Comparison of ENCODE assay signal across 15 cellular contexts in genomic region chr5:81202652-81203051, GRCh38. TPM values are rescaled to one million over a fixed set of nuclear protein-coding genes. Genes with fewer than 3 reads are reported as not detected.
"Had no signal": no experiment of that assay in that cellular context is flagged by ENCODE, and none has a peak within 500 bp of the region (broad histone marks: within the 10 kb centered on the region; RNA-seq: fewer than 3 reads in every experiment).

No MANE protein-coding gene starts in this region.

- H3K27ac Mint-ChIP-seq: activated CD4-positive, alpha-beta memory T cell treated with anti-CD3 and anti-CD28 coated beads for 36 hours; natural killer cell treated with Interleukin-12 subunit alpha and Interleukin-12 subunit beta and Interleukin-15 and Interleukin-18, amount 100 ng/mL, for 72 hours; stimulated activated naive CD8-positive, alpha-beta T cell treated with anti-CD3 and anti-CD28 coated beads, Interleukin-15, Interleukin-2, amounts not matched to agents 100 ng/mL and 50 ng/mL, for 24 hours had no signal

- H3K27ac ChIP-seq: epithelial cell of prostate, prostate gland, thoracic aorta had no signal

- H3K27me3 Mint-ChIP-seq: activated CD4-positive, alpha-beta memory T cell treated with anti-CD3 and anti-CD28 coated beads for 36 hours; stimulated activated naive CD8-positive, alpha-beta T cell treated with anti-CD3 and anti-CD28 coated beads, Interleukin-15, Interleukin-2, amounts not matched to agents 100 ng/mL and 50 ng/mL, for 24 hours had no signal

- H3K4me3 ChIP-seq: mucosa of descending colon, prostate gland, thoracic aorta had no signal

- H3K4me3 Mint-ChIP-seq: activated CD4-positive, alpha-beta memory T cell treated with anti-CD3 and anti-CD28 coated beads for 36 hours; natural killer cell treated with Interleukin-12 subunit alpha and Interleukin-12 subunit beta and Interleukin-15 and Interleukin-18, amount 100 ng/mL, for 72 hours; stimulated activated naive CD8-positive, alpha-beta T cell treated with anti-CD3 and anti-CD28 coated beads, Interleukin-15, Interleukin-2, amounts not matched to agents 100 ng/mL and 50 ng/mL, for 24 hours had no signal

- H3K4me1 ChIP-seq: prostate gland had no signal

- DNase-seq: activated CD4-positive, alpha-beta memory T cell treated with anti-CD3 and anti-CD28 coated beads for 36 hours; activated CD4-positive, alpha-beta T cell treated with anti-CD3 and anti-CD28 coated beads for 1 hour; central memory CD4-positive, alpha-beta T cell; cortex of kidney; effector memory CD4-positive, alpha-beta T cell; glutamatergic neuron; mucosa of descending colon; nucleus accumbens; stimulated activated CD4-positive, alpha-beta T cell treated with anti-CD3 and anti-CD28 coated beads, Interleukin-2, amount 100 ng/mL, for 48 hours; T1000 had no signal

- H3K9me3 Mint-ChIP-seq: activated CD4-positive, alpha-beta memory T cell treated with anti-CD3 and anti-CD28 coated beads for 36 hours; natural killer cell treated with Interleukin-12 subunit alpha and Interleukin-12 subunit beta and Interleukin-15 and Interleukin-18, amount 100 ng/mL, for 72 hours; stimulated activated naive CD8-positive, alpha-beta T cell treated with anti-CD3 and anti-CD28 coated beads, Interleukin-15, Interleukin-2, amounts not matched to agents 100 ng/mL and 50 ng/mL, for 24 hours had no signal

- H3K9me3 ChIP-seq: mucosa of descending colon, prostate gland, thoracic aorta had no signal

- ATAC-seq: mucosa of descending colon had no signal

- H3K36me3 Mint-ChIP-seq: natural killer cell treated with Interleukin-12 subunit alpha and Interleukin-12 subunit beta and Interleukin-15 and Interleukin-18, amount 100 ng/mL, for 72 hours had no signal

- H3K36me3 ChIP-seq: prostate gland, thoracic aorta had no signal

RNA-seq across cellular contexts. Expression of gene CKMT2, which starts 30.5 kb away (rescaled TPM):
- total RNA-seq: activated CD4-positive, alpha-beta memory T cell treated with anti-CD3 and anti-CD28 coated beads for 36 hours; natural killer cell treated with Interleukin-12 subunit alpha and Interleukin-12 subunit beta and Interleukin-15 and Interleukin-18, amount 100 ng/mL, for 72 hours had no signal
